ENCODE assay signal across 1 cellular context in genomic region chr16:50621452-50621792, GRCh38.
TF ChIP-seq lines count a peak whose summit lies in the region.

No MANE protein-coding gene starts in this region.

TF ChIP-seq in HepG2, 621 proteins besides CTCF, POLR2A, EP300 and RAD21 (continued from another document):
- TF ChIP-seq U2AF2 (IDR thresholded peaks at IDR 0.05; ENCODE audit: low read depth, low read length) (no peak), ZBTB43 (CRISPR knock-in tag; conservative IDR thresholded peaks at IDR 0.05) (no peak), TCF7L2 (IDR thresholded peaks at IDR 0.05; ENCODE audit: low read depth, low read length) (no peak), ZNF652 (CRISPR knock-in tag; IDR thresholded peaks at IDR 0.05; ENCODE audit: borderline replicate concordance, low read depth) (no peak), ZNF597 (CRISPR knock-in tag; IDR thresholded peaks at IDR 0.05) (no peak), HOMEZ (CRISPR knock-in tag; IDR thresholded peaks at IDR 0.05; ENCODE audit: low read depth) (no peak), MAFF (IDR thresholded peaks at IDR 0.05; ENCODE audit: low read depth, low read length) (no peak), GTF3A (CRISPR knock-in tag; conservative IDR thresholded peaks at IDR 0.05) (no peak), ZNF687 (CRISPR knock-in tag; IDR thresholded peaks at IDR 0.05) (0 out of 2 replicates have a peak, but pooled peaks have one; percentile 28), MXD1 (CRISPR knock-in tag; IDR thresholded peaks at IDR 0.05) (0 out of 2 replicates have a peak, but pooled peaks have one; percentile 48), BRCA1 (CRISPR knock-in tag; IDR thresholded peaks at IDR 0.05) (no peak), ZNF709 (CRISPR knock-in tag; IDR thresholded peaks at IDR 0.05) (no peak), GRHL1 (CRISPR knock-in tag; conservative IDR thresholded peaks at IDR 0.05) (no peak), AGO2 (optimal IDR thresholded peaks at IDR 0.05; ENCODE audit: low read depth, low read length) (peak; percentile 90), KMT2A (CRISPR knock-in tag; IDR thresholded peaks at IDR 0.05) (0 out of 2 replicates have a peak, but pooled peaks have one; percentile 9), MTA1 (CRISPR knock-in tag; IDR thresholded peaks at IDR 0.05; ENCODE audit: borderline replicate concordance) (0 out of 2 replicates have a peak, but pooled peaks have one; percentile 3), CSRNP1 (CRISPR knock-in tag; IDR thresholded peaks at IDR 0.05) (0 out of 2 replicates have a peak, but pooled peaks have one; percentile 47), TMF1 (CRISPR knock-in tag; IDR thresholded peaks at IDR 0.05; ENCODE audit: low read depth) (no peak)
